8 cellular contexts compared by ENCODE assay signal in the genomic region with DNA sequence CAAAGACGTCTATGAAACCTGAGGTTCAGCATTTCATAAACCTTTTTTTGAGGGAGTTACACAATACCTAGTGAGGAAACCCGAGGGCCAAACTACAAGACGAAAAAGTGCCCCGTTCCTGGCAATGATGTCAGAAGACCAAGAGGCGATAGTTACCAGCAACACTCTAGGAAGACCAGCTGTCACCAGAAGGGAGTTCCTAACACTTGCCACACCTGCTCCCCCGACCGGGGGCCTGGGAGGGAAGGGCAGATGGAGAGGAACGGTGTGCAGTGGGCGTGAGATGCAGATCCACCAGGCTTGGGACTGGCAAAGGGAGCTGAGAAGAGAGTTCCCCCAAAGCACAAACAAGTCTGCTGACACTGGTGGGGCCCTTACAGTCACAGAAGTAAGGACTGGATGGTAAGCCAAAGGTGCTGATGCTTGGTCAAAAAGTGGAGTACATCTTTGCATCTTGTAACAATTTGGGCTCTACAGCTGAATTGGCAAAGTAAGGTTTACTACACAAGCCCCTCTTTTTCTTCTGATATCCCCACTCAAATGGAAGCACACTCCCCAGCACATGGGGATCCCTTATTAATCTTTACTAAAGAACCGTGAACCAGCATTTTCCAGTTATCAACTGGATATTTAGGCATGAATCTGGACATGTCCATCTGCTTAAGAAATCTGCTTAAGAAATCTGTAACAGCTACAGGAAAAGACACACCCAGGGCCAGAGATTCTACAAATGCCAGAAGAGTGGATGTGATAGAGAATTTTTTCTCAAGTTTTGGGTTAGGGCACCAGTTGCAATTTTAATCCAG. TPM values are rescaled to one million over a fixed set of nuclear protein-coding genes. Genes with fewer than 3 reads are reported as not detected.
DNase-seq lines count a peak whose midpoint lies in the region; ATAC-seq and TF ChIP-seq lines count a peak whose summit lies in the region.

No MANE protein-coding gene starts in this region.

- no peaks in the 10 kb centered on the region for H3K9me3 Mint-ChIP-seq in activated naive CD4-positive, alpha-beta T cell treated with anti-CD3 and anti-CD28 coated beads, Interleukin-2, amount 50 U/mL, for 72 hours

- no peaks in the 10 kb centered on the region for H3K27me3 ChIP-seq in lung (ENCODE audit: control insufficient read depth, insufficient read depth)

- peak in 1 of 2 donors; percentile 7 for ATAC-seq in activated naive CD4-positive, alpha-beta T cell treated with anti-CD3 and anti-CD28 coated beads, Interleukin-2, amount 50 U/mL, for 72 hours
- ATAC-seq in lung (ENCODE audit: insufficient read depth, low FRiP score) (peak; percentile 43), HG03565 (IDR thresholded peaks at IDR 0.05; ENCODE audit: unreplicated experiment) (no peak), GM21723 (IDR thresholded peaks at IDR 0.05; ENCODE audit: unreplicated experiment) (no peak)

- peaks cover 0 to 19% of the 10 kb centered on the region in 2 donors for H3K36me3 ChIP-seq in lung (ENCODE audit: control insufficient read depth in 2 of 2, insufficient read depth in 2 of 2, low read length in 2 of 2)

- H3K4me1 ChIP-seq in lung (ENCODE audit: control insufficient read depth in 2 of 2, insufficient read depth in 2 of 2, low read length in 2 of 2), result peaks cover 8 to 10% of the 10 kb centered on the region in 2 donors

- H3K9me3 ChIP-seq in lung (ENCODE audit: control insufficient read depth in 2 of 2, insufficient read depth in 1 of 2, low read length in 1 of 2), result no peaks in the 10 kb centered on the region

- H3K4me3 ChIP-seq in lung, result no peak overlapping the region

- DNase-seq in COLO668 (lab: John Stamatoyannopoulos, UW; ENCODE audit: unreplicated experiment) (peak; percentile 29), NCI-H1694 treated with DMSO at 0.1 percent for 48 hours (lab: John Stamatoyannopoulos, UW) (peak; percentile 64), lung (ENCODE audit: low spot score) (peak; percentile 55), midbrain (lab: John Stamatoyannopoulos, UW) (no peak), cerebellum (ENCODE audit: low spot score) (no peak)
- no peak for DNase-seq in activated naive CD4-positive, alpha-beta T cell treated with anti-CD3 and anti-CD28 coated beads, Interleukin-2, amount 50 U/mL, for 72 hours (ENCODE audit: low spot score in 2 of 2)

- peaks cover 4 to 13% of the 10 kb centered on the region in 2 donors for H3K36me3 Mint-ChIP-seq in activated naive CD4-positive, alpha-beta T cell treated with anti-CD3 and anti-CD28 coated beads, Interleukin-2, amount 50 U/mL, for 72 hours

- WGBS in lung, 2 donors, result 19 to 44% methylated on average over 10 of the region's 10 CpGs

- H3K27ac Mint-ChIP-seq in activated naive CD4-positive, alpha-beta T cell treated with anti-CD3 and anti-CD28 coated beads, Interleukin-2, amount 50 U/mL, for 72 hours, result peak overlapping the region; percentile 54 to 92

- peak overlapping the region in 1 of 2 donors; percentile 23 for H3K27ac ChIP-seq in lung (ENCODE audit: low read depth in 1 of 2, low read length in 1 of 2)

- TF ChIP-seq CTCF in lung (IDR thresholded peaks at IDR 0.05; ENCODE audit: control extremely low read depth, extremely low read depth), result no peak

RNA-seq across cellular contexts. Expression of a gene that starts 38.5 kb away (rescaled TPM):
- total RNA-seq in activated naive CD4-positive, alpha-beta T cell treated with anti-CD3 and anti-CD28 coated beads, Interleukin-2, amount 50 U/mL, for 72 hours, result 10 to 100 TPM; 56.0 to 64.7 TPM
- 10 to 100 TPM; 39.6 to 46.2 TPM for total RNA-seq in lung
- polyA plus RNA-seq in lung, result 10 to 100 TPM; 24.6 to 29.2 TPM
- 34.8 TPM for total RNA-seq in cerebellum

Comparison
In these comparisons a context has a peak if more than half of its experiments do, and no peak if none do; other contexts are left out.
1. DNase-seq: peak in COLO668 (single experiment), NCI-H1694 treated with DMSO at 0.1 percent for 48 hours (single experiment) and lung (single experiment); none in activated naive CD4-positive, alpha-beta T cell treated with anti-CD3 and anti-CD28 coated beads, Interleukin-2, amount 50 U/mL, for 72 hours (0 of 2), midbrain (single experiment) and cerebellum (single experiment).